ENCODE assay signal across 20 cellular contexts in the genomic region with DNA sequence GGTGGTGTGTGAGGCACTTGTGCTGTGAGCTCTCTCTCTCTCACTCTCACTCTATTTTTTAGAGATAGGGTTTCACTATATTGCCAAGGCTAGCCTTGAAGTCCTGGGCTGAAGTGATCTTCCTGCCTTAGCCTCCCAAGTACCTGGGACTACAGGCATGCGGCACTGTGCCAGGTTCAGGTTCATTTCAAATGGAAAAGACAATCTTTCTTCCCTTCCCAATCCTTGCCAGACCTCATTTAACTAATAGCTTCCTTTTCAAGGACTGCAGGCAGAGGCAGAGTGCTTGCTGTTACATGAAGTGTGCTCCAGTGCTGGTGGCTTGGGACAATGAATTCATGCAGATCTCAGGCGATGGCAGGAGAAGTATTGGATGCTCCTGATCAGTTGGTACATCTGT.
DNase-seq lines count a peak whose midpoint lies in the region; ATAC-seq and TF ChIP-seq lines count a peak whose summit lies in the region.
"Had no signal": no experiment of that assay in that cellular context is flagged by ENCODE, and none has a peak within 500 bp of the region (broad histone marks: within the 10 kb centered on the region; RNA-seq: fewer than 3 reads in every experiment).

No MANE protein-coding gene starts in this region.

- TF ChIP-seq RAD21 in Ishikawa (IDR thresholded peaks at IDR 0.05; ENCODE audit: low read depth), result no peak

- no peaks in the 10 kb centered on the region for H3K79me2 ChIP-seq in trophoblast cell (ENCODE audit: control insufficient read depth, insufficient read depth, low read length, poor library complexity)

- TF ChIP-seq EP300 in Ishikawa (IDR thresholded peaks at IDR 0.05; ENCODE audit: borderline replicate concordance), result no peak

- H2AFZ ChIP-seq in trophoblast cell (ENCODE audit: insufficient read depth, low read length, poor library complexity), result no peak overlapping the region

- DNase-seq in NT2/D1 (ENCODE audit: low read depth, low spot score), result no peak
- DNase-seq in left kidney (ENCODE audit: low read depth, low spot score), result peak; percentile 67
- DNase-seq in trophoblast cell, result no peak
- no peak for DNase-seq in activated T-cell treated with anti-CD3 and anti-CD28 coated beads for 4 hours
- no peak for DNase-seq in HCEC 1CT
- DNase-seq: activated CD4-positive, alpha-beta memory T cell treated with anti-CD3 and anti-CD28 coated beads for 36 hours; activated naive CD4-positive, alpha-beta T cell treated with Interleukin-2 at 50 U/mL for 16 hours; caudate nucleus; DND-41; foreskin melanocyte; kidney; mammary epithelial cell; NCI-H1092; NCI-H2227 treated with DMSO at 0.1 percent for 48 hours; Peyer's patch; stimulated activated CD4-positive, alpha-beta T cell treated with anti-CD3 and anti-CD28 coated beads, Interleukin-4, amount 100 ng/mL, for 1 hour had no signal

- no peak overlapping the region for H3K4ac ChIP-seq in trophoblast cell (ENCODE audit: low read depth, low read length)

- H3K14ac ChIP-seq in trophoblast cell (ENCODE audit: low read length), result no peak overlapping the region

- no peak for ATAC-seq in GM21381 (IDR thresholded peaks at IDR 0.05; ENCODE audit: unreplicated experiment)

- H3K4me3 ChIP-seq in NT2/D1 (ENCODE audit: insufficient read length, low read depth) (no peak overlapping the region), trophoblast cell (ENCODE audit: low read depth, low read length) (no peak overlapping the region)
- H3K4me3 ChIP-seq: Peyer's patch, SJSA1 had no signal

- peaks cover 5% of the 10 kb centered on the region for H3K79me1 ChIP-seq in trophoblast cell (ENCODE audit: low read length)

- H3K4me2 ChIP-seq in trophoblast cell (ENCODE audit: low read length), result no peak overlapping the region

- no peaks in the 10 kb centered on the region for H3K27me3 ChIP-seq in NT2/D1 (ENCODE audit: insufficient read depth, insufficient read length)
- H3K27me3 ChIP-seq in trophoblast cell (ENCODE audit: insufficient read depth, low read length), result no peaks in the 10 kb centered on the region
- H3K27me3 ChIP-seq: Peyer's patch, SJSA1 had no signal

- no peaks in the 10 kb centered on the region for H3K36me3 ChIP-seq in NT2/D1 (ENCODE audit: insufficient read depth, insufficient read length, low read length)
- H3K36me3 ChIP-seq in trophoblast cell (ENCODE audit: control insufficient read depth in 1 of 2, insufficient read depth in 2 of 2, low read length in 2 of 2), result no peaks in the 10 kb centered on the region
- H3K36me3 ChIP-seq: Peyer's patch, SJSA1 had no signal

- H3K9ac ChIP-seq in NT2/D1 (ENCODE audit: insufficient read length, low read depth), result peak overlapping the region; percentile 5
- no peak overlapping the region for H3K9ac ChIP-seq in trophoblast cell (ENCODE audit: low read length)

- H4K91ac ChIP-seq in trophoblast cell (ENCODE audit: low read depth, low read length), result no peak overlapping the region

- no peak overlapping the region for H2BK5ac ChIP-seq in trophoblast cell (ENCODE audit: low read depth, low read length, poor library complexity)

- H3K4me1 ChIP-seq in NT2/D1 (ENCODE audit: insufficient read depth, insufficient read length) (peaks cover 8% of the 10 kb centered on the region), trophoblast cell (ENCODE audit: control insufficient read depth in 1 of 2, insufficient read depth in 2 of 2, low read length in 2 of 2) (peaks cover 6 to 8% of the 10 kb centered on the region in 2 experiments)
- H3K4me1 ChIP-seq: Peyer's patch, SJSA1 had no signal

- H3K9me3 ChIP-seq in NT2/D1 (ENCODE audit: insufficient read depth, low read length) (no peaks in the 10 kb centered on the region), trophoblast cell (ENCODE audit: insufficient read depth, low read depth, low read length) (peaks cover 1% of the 10 kb centered on the region)
- H3K9me3 ChIP-seq: Peyer's patch, SJSA1 had no signal

- no peak overlapping the region for H4K8ac ChIP-seq in trophoblast cell (ENCODE audit: low read depth, low read length)

- H2BK12ac ChIP-seq in trophoblast cell (ENCODE audit: low read length), result peak overlapping the region; percentile 75

- H4K12ac ChIP-seq in trophoblast cell (ENCODE audit: low read depth, low read length), result no peak overlapping the region

- no CpG with 5 or more reads among the region's 2 CpGs for WGBS in trophoblast cell (ENCODE audit: extremely low coverage, insufficient coverage, insufficient read length)

- no peak overlapping the region for H3K27ac ChIP-seq in trophoblast cell (ENCODE audit: low read depth, low read length)
- H3K27ac ChIP-seq: epithelial cell of prostate, Peyer's patch, SJSA1 had no signal

- H3K23ac ChIP-seq in trophoblast cell (ENCODE audit: low read length), result no peak overlapping the region

- H2BK120ac ChIP-seq in trophoblast cell (ENCODE audit: insufficient read depth, low read length, poor library complexity), result no peak overlapping the region

- H3K18ac ChIP-seq in trophoblast cell (ENCODE audit: low read length), result no peak overlapping the region

- H2AK5ac ChIP-seq in trophoblast cell (ENCODE audit: low read length), result no peak overlapping the region

TF ChIP-seq in Ishikawa, 13 proteins besides CTCF, POLR2A, EP300 and RAD21:
- peak; percentile 48; the same call in 1 of the 2 replicates for TF ChIP-seq NFIC (IDR thresholded peaks at IDR 0.05)
- TF ChIP-seq ZBTB7A (IDR thresholded peaks at IDR 0.05; ENCODE audit: low read depth), result no peak
